Comparison of ENCODE assay signal across 1 cellular context in the genomic region with DNA sequence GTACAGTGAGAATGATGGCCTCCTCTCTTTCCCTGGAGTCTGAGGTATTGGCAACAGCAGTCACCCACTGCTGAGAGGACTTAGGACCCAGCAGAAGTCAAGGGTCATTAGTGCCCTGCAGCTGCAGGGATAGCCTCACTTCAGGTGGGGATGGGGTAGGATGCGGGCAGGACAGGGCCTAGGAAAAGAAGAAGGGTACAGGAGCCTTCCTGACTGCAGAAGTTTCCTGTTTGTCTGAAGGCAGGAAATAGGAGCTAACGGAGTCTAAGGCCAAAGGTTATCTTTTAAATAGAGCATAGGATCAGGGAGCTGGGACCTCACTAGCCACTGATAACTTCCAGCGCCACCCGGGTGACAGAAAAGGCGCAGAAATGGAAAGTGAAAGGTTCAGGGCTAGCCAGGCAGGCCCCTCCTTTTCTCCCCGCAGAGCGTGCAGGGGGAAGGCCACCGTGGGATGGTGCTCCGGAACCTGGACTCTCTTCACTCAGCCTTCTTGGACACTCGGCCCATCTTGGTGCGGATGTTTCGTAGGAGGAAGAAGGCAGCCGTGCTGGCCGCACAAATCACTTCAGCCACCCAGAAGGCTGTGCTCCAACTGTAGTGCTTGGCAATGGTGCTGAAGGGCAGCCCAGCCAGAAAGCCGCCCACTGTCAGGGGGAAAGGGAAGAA.
TF ChIP-seq lines count a peak whose summit lies in the region.

No MANE protein-coding gene starts in this region.

TF ChIP-seq in HepG2, 621 proteins besides CTCF, POLR2A, EP300 and RAD21 (continued from another document and continues in another):
- TF ChIP-seq, protein P1, sequence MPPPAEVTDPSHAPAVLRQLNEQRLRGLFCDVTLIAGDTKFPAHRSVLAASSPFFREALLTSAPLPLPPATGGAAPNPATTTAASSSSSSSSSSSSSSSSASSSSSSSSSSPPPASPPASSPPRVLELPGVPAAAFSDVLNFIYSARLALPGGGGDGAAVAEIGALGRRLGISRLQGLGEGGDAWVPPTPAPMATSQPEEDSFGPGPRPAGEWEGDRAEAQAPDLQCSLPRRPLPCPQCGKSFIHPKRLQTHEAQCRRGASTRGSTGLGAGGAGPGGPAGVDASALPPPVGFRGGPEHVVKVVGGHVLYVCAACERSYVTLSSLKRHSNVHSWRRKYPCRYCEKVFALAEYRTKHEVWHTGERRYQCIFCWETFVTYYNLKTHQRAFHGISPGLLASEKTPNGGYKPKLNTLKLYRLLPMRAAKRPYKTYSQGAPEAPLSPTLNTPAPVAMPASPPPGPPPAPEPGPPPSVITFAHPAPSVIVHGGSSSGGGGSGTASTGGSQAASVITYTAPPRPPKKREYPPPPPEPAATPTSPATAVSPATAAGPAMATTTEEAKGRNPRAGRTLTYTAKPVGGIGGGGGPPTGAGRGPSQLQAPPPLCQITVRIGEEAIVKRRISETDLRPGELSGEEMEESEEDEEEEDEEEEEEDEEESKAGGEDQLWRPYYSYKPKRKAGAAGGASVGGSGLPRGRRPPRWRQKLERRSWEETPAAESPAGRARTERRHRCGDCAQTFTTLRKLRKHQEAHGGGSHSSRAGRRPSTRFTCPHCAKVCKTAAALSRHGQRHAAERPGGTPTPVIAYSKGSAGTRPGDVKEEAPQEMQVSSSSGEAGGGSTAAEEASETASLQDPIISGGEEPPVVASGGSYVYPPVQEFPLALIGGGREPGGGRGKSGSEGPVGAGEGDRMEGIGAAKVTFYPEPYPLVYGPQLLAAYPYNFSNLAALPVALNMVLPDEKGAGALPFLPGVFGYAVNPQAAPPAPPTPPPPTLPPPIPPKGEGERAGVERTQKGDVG (CRISPR knock-in tag; IDR thresholded peaks at IDR 0.05; ENCODE audit: borderline replicate concordance), result 0 out of 2 replicates have a peak, but pooled peaks have one; percentile 41
- TF ChIP-seq SIX4 (CRISPR knock-in tag; IDR thresholded peaks at IDR 0.05), result no peak
- TF ChIP-seq, protein P2, sequence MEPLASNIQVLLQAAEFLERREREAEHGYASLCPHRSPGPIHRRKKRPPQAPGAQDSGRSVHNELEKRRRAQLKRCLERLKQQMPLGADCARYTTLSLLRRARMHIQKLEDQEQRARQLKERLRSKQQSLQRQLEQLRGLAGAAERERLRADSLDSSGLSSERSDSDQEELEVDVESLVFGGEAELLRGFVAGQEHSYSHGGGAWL (CRISPR knock-in tag; IDR thresholded peaks at IDR 0.05), result no peak
- no peak for TF ChIP-seq GFI1 (CRISPR knock-in tag; IDR thresholded peaks at IDR 0.05; ENCODE audit: borderline replicate concordance)
- TF ChIP-seq, protein P3, sequence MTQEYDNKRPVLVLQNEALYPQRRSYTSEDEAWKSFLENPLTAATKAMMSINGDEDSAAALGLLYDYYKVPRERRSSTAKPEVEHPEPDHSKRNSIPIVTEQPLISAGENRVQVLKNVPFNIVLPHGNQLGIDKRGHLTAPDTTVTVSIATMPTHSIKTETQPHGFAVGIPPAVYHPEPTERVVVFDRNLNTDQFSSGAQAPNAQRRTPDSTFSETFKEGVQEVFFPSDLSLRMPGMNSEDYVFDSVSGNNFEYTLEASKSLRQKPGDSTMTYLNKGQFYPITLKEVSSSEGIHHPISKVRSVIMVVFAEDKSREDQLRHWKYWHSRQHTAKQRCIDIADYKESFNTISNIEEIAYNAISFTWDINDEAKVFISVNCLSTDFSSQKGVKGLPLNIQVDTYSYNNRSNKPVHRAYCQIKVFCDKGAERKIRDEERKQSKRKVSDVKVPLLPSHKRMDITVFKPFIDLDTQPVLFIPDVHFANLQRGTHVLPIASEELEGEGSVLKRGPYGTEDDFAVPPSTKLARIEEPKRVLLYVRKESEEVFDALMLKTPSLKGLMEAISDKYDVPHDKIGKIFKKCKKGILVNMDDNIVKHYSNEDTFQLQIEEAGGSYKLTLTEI (CRISPR knock-in tag; conservative IDR thresholded peaks at IDR 0.05), result no peak
- TF ChIP-seq, protein P4, sequence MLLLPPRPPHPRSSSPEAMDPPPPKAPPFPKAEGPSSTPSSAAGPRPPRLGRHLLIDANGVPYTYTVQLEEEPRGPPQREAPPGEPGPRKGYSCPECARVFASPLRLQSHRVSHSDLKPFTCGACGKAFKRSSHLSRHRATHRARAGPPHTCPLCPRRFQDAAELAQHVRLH (CRISPR knock-in tag; IDR thresholded peaks at IDR 0.05; ENCODE audit: borderline replicate concordance, low read depth), result no peak
- TF ChIP-seq, protein P5, sequence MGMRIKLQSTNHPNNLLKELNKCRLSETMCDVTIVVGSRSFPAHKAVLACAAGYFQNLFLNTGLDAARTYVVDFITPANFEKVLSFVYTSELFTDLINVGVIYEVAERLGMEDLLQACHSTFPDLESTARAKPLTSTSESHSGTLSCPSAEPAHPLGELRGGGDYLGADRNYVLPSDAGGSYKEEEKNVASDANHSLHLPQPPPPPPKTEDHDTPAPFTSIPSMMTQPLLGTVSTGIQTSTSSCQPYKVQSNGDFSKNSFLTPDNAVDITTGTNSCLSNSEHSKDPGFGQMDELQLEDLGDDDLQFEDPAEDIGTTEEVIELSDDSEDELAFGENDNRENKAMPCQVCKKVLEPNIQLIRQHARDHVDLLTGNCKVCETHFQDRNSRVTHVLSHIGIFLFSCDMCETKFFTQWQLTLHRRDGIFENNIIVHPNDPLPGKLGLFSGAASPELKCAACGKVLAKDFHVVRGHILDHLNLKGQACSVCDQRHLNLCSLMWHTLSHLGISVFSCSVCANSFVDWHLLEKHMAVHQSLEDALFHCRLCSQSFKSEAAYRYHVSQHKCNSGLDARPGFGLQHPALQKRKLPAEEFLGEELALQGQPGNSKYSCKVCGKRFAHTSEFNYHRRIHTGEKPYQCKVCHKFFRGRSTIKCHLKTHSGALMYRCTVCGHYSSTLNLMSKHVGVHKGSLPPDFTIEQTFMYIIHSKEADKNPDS (CRISPR knock-in tag; IDR thresholded peaks at IDR 0.05), result 0 out of 2 replicates have a peak, but pooled peaks have one; percentile 37
- TF ChIP-seq, protein P6, sequence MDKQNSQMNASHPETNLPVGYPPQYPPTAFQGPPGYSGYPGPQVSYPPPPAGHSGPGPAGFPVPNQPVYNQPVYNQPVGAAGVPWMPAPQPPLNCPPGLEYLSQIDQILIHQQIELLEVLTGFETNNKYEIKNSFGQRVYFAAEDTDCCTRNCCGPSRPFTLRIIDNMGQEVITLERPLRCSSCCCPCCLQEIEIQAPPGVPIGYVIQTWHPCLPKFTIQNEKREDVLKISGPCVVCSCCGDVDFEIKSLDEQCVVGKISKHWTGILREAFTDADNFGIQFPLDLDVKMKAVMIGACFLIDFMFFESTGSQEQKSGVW (CRISPR knock-in tag; IDR thresholded peaks at IDR 0.05; ENCODE audit: borderline replicate concordance), result no peak
- TF ChIP-seq ATM (IDR thresholded peaks at IDR 0.05; ENCODE audit: borderline replicate concordance), result no peak
- no peak for TF ChIP-seq HDAC2 (CRISPR knock-in tag; IDR thresholded peaks at IDR 0.05)
- TF ChIP-seq, protein P7, sequence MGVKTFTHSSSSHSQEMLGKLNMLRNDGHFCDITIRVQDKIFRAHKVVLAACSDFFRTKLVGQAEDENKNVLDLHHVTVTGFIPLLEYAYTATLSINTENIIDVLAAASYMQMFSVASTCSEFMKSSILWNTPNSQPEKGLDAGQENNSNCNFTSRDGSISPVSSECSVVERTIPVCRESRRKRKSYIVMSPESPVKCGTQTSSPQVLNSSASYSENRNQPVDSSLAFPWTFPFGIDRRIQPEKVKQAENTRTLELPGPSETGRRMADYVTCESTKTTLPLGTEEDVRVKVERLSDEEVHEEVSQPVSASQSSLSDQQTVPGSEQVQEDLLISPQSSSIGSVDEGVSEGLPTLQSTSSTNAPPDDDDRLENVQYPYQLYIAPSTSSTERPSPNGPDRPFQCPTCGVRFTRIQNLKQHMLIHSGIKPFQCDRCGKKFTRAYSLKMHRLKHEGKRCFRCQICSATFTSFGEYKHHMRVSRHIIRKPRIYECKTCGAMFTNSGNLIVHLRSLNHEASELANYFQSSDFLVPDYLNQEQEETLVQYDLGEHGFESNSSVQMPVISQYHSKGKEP (CRISPR knock-in tag; IDR thresholded peaks at IDR 0.05), result no peak
- peak; percentile 67; the same call in 1 of the 2 replicates for TF ChIP-seq ZNF350 (CRISPR knock-in tag; IDR thresholded peaks at IDR 0.05; ENCODE audit: borderline replicate concordance, low read depth)
- TF ChIP-seq ZNF383 (CRISPR knock-in tag; IDR thresholded peaks at IDR 0.05; ENCODE audit: borderline replicate concordance), result no peak
- TF ChIP-seq ZBTB8A (CRISPR knock-in tag; IDR thresholded peaks at IDR 0.05; ENCODE audit: borderline replicate concordance, low read depth), result no peak
- TF ChIP-seq, protein P8, sequence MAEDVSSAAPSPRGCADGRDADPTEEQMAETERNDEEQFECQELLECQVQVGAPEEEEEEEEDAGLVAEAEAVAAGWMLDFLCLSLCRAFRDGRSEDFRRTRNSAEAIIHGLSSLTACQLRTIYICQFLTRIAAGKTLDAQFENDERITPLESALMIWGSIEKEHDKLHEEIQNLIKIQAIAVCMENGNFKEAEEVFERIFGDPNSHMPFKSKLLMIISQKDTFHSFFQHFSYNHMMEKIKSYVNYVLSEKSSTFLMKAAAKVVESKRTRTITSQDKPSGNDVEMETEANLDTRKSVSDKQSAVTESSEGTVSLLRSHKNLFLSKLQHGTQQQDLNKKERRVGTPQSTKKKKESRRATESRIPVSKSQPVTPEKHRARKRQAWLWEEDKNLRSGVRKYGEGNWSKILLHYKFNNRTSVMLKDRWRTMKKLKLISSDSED (CRISPR knock-in tag; IDR thresholded peaks at IDR 0.05), result no peak
- TF ChIP-seq, protein P9, sequence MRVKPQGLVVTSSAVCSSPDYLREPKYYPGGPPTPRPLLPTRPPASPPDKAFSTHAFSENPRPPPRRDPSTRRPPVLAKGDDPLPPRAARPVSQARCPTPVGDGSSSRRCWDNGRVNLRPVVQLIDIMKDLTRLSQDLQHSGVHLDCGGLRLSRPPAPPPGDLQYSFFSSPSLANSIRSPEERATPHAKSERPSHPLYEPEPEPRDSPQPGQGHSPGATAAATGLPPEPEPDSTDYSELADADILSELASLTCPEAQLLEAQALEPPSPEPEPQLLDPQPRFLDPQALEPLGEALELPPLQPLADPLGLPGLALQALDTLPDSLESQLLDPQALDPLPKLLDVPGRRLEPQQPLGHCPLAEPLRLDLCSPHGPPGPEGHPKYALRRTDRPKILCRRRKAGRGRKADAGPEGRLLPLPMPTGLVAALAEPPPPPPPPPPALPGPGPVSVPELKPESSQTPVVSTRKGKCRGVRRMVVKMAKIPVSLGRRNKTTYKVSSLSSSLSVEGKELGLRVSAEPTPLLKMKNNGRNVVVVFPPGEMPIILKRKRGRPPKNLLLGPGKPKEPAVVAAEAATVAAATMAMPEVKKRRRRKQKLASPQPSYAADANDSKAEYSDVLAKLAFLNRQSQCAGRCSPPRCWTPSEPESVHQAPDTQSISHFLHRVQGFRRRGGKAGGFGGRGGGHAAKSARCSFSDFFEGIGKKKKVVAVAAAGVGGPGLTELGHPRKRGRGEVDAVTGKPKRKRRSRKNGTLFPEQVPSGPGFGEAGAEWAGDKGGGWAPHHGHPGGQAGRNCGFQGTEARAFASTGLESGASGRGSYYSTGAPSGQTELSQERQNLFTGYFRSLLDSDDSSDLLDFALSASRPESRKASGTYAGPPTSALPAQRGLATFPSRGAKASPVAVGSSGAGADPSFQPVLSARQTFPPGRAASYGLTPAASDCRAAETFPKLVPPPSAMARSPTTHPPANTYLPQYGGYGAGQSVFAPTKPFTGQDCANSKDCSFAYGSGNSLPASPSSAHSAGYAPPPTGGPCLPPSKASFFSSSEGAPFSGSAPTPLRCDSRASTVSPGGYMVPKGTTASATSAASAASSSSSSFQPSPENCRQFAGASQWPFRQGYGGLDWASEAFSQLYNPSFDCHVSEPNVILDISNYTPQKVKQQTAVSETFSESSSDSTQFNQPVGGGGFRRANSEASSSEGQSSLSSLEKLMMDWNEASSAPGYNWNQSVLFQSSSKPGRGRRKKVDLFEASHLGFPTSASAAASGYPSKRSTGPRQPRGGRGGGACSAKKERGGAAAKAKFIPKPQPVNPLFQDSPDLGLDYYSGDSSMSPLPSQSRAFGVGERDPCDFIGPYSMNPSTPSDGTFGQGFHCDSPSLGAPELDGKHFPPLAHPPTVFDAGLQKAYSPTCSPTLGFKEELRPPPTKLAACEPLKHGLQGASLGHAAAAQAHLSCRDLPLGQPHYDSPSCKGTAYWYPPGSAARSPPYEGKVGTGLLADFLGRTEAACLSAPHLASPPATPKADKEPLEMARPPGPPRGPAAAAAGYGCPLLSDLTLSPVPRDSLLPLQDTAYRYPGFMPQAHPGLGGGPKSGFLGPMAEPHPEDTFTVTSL (CRISPR knock-in tag; IDR thresholded peaks at IDR 0.05; ENCODE audit: borderline replicate concordance), result peak; percentile 27; the same call in 1 of the 2 replicates
- TF ChIP-seq ZNF296 (CRISPR knock-in tag; conservative IDR thresholded peaks at IDR 0.05), result no peak
- TF ChIP-seq, protein P10, sequence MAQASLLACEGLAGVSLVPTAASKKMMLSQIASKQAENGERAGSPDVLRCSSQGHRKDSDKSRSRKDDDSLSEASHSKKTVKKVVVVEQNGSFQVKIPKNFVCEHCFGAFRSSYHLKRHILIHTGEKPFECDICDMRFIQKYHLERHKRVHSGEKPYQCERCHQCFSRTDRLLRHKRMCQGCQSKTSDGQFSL (CRISPR knock-in tag; IDR thresholded peaks at IDR 0.05), result no peak
- no peak for TF ChIP-seq HDAC6 (IDR thresholded peaks at IDR 0.05; ENCODE audit: low read depth, low read length)
- TF ChIP-seq, protein P11, sequence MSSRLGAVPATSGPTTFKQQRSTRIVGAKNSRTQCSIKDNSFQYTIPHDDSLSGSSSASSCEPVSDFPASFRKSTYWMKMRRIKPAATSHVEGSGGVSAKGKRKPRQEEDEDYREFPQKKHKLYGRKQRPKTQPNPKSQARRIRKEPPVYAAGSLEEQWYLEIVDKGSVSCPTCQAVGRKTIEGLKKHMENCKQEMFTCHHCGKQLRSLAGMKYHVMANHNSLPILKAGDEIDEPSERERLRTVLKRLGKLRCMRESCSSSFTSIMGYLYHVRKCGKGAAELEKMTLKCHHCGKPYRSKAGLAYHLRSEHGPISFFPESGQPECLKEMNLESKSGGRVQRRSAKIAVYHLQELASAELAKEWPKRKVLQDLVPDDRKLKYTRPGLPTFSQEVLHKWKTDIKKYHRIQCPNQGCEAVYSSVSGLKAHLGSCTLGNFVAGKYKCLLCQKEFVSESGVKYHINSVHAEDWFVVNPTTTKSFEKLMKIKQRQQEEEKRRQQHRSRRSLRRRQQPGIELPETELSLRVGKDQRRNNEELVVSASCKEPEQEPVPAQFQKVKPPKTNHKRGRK (CRISPR knock-in tag; IDR thresholded peaks at IDR 0.05), result no peak
- no peak for TF ChIP-seq CHD4 (IDR thresholded peaks at IDR 0.05; ENCODE audit: borderline replicate concordance, low read length)
- no peak for TF ChIP-seq ZNF17 (CRISPR knock-in tag; IDR thresholded peaks at IDR 0.05)
- TF ChIP-seq, protein P12, sequence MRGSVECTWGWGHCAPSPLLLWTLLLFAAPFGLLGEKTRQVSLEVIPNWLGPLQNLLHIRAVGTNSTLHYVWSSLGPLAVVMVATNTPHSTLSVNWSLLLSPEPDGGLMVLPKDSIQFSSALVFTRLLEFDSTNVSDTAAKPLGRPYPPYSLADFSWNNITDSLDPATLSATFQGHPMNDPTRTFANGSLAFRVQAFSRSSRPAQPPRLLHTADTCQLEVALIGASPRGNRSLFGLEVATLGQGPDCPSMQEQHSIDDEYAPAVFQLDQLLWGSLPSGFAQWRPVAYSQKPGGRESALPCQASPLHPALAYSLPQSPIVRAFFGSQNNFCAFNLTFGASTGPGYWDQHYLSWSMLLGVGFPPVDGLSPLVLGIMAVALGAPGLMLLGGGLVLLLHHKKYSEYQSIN (CRISPR knock-in tag; IDR thresholded peaks at IDR 0.05; ENCODE audit: borderline replicate concordance), result no peak
- TF ChIP-seq ISL2 (CRISPR knock-in tag; IDR thresholded peaks at IDR 0.05), result no peak
- TF ChIP-seq TMF1 (CRISPR knock-in tag; IDR thresholded peaks at IDR 0.05; ENCODE audit: low read depth), result no peak
- TF ChIP-seq ZNF777 (CRISPR knock-in tag; IDR thresholded peaks at IDR 0.05), result no peak
